In the genomic region with DNA sequence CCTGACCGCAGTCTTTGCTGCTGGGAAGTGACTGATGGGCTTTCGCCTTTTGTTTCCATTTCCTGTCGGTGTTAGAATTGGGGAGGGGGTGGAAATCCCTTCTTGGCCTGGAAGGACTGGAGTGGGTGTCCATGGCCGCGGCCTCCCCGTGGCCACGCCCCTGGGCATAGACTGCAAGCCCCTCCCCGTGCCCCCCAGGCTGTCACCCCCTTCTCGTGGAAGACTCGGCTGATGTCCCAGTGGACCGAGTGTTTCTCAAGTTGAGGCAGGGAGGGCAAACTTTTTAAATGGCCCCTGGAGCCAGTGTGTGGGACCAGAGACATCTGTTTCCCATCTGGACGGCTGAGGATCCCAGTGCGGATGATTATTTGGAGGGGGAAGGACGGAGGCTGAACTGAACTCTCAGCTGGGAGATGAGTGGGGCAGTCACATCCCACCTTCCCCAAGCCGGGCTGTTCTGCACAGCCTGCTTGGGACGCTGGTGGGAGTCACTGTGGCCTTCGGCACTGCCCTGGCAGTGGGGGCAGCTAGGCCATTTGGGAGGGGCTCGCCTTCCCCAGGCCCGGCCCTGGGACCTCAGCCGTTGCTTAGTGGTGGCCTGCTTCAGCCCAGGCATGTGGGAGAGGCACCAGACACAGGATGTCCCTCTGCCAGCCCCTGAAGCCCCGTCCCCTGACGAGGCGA, we compare ENCODE assay signal across 8 cellular contexts. TPM values are rescaled to one million over a fixed set of nuclear protein-coding genes. Genes with fewer than 3 reads are reported as not detected.
DNase-seq lines count a peak whose midpoint lies in the region; ATAC-seq and TF ChIP-seq lines count a peak whose summit lies in the region.

No MANE protein-coding gene starts in this region.

- TF ChIP-seq POLR2A in esophagus muscularis mucosa (IDR thresholded peaks at IDR 0.05; ENCODE audit: low read depth): no peak

- POLR2A ChIA-PET in RWPE1 (lab: Yijun Ruan, JAX; ENCODE audit: low non-redundant PET): interaction anchor here (1.8 kb wide), 1 partner anchor 8 kb away, joined by 8 read pairs; no protein-coding TSS in a partner anchor

- no peak overlapping the region for H2AFZ ChIP-seq in DND-41 (ENCODE audit: low read depth, low read length)
- no peak overlapping the region for H2AFZ ChIP-seq in neuron (ENCODE audit: low read depth, low read length)

- no peak for ATAC-seq in DND-41 (ENCODE audit: insufficient read depth, low read depth)
- no peak for ATAC-seq in GM21723 (IDR thresholded peaks at IDR 0.05; ENCODE audit: unreplicated experiment)

- no peaks in the 10 kb centered on the region for H3K27me3 ChIP-seq in DND-41 (ENCODE audit: insufficient read depth, low read length, poor library complexity)
- no peaks in the 10 kb centered on the region for H3K27me3 ChIP-seq in esophagus muscularis mucosa
- H3K27me3 ChIP-seq in neuron (ENCODE audit: insufficient read depth, low read length): no peaks in the 10 kb centered on the region

- H3K9me3 ChIP-seq in DND-41 (ENCODE audit: insufficient read depth, low read length, severe bottlenecking) (no peaks in the 10 kb centered on the region), esophagus muscularis mucosa (no peaks in the 10 kb centered on the region), neuron (ENCODE audit: low read length) (peaks cover 7% of the 10 kb centered on the region)

- H4K20me1 ChIP-seq in DND-41 (ENCODE audit: insufficient read depth, low read length): peaks cover 79% of the 10 kb centered on the region

- peaks cover 54% of the 10 kb centered on the region for H3K4me1 ChIP-seq in DND-41 (ENCODE audit: insufficient read depth, low read length)
- H3K4me1 ChIP-seq in esophagus muscularis mucosa: peaks cover 59 to 72% (median 62%) of the 10 kb centered on the region in 4 donors
- H3K4me1 ChIP-seq in neuron (ENCODE audit: insufficient read depth, low read length): peaks cover 6% of the 10 kb centered on the region

- intact Hi-C loops in esophagus muscularis mucosa (cut with DNase I): no loop called here

- H3K27ac ChIP-seq in DND-41 (ENCODE audit: low read length) (peak overlapping the region; percentile 78), RWPE1 (peak overlapping the region; percentile 99), esophagus muscularis mucosa (replicated peaks in 1 of 4) (peak overlapping the region; percentile 98 to 100 (median 100))

- H3K4me3 ChIP-seq in DND-41 (ENCODE audit: low read depth in 1 of 2, low read length in 2 of 2) (peak overlapping the region; percentile 91 to 98), esophagus muscularis mucosa (peak overlapping the region; percentile 89 to 100 (median 100)), neuron (ENCODE audit: low read length) (peak overlapping the region; percentile 94)

- TF ChIP-seq CTCF in DND-41 (IDR thresholded peaks at IDR 0.05; ENCODE audit: borderline replicate concordance, extremely low read depth, low read length, poor library complexity, severe bottlenecking) (no peak), RWPE1 (conservative IDR thresholded peaks at IDR 0.05; ENCODE audit: low read depth) (no peak), esophagus muscularis mucosa (IDR thresholded peaks at IDR 0.05) (no peak)

- 11% methylated on average over 21 of the region's 23 CpGs for WGBS in esophagus muscularis mucosa

- no peak for TF ChIP-seq EP300 in esophagus muscularis mucosa (IDR thresholded peaks at IDR 0.05)

- peaks cover 64% of the 10 kb centered on the region for H3K79me2 ChIP-seq in DND-41 (ENCODE audit: insufficient read depth, low read length)

- H3K36me3 ChIP-seq in DND-41 (ENCODE audit: insufficient read depth, low read length): peaks cover 40% of the 10 kb centered on the region
- no peaks in the 10 kb centered on the region for H3K36me3 ChIP-seq in esophagus muscularis mucosa
- H3K36me3 ChIP-seq in neuron (ENCODE audit: insufficient read depth, low read length): peaks cover 19% of the 10 kb centered on the region

- H3K4me2 ChIP-seq in DND-41 (ENCODE audit: insufficient read depth, low read length): peak overlapping the region; percentile 98

- no peak for DNase-seq in DND-41
- DNase-seq in RWPE1 (ENCODE audit: low spot score): no peak
- DNase-seq in esophagus muscularis mucosa (ENCODE audit: extremely low spot score): no peak
- DNase-seq in putamen (ENCODE audit: low spot score): no peak
- DNase-seq in NK-92 (lab: John Stamatoyannopoulos, UW; ENCODE audit: unreplicated experiment): no peak
- DNase-seq in kidney tubule cell (ENCODE audit: low spot score): no peak

- CTCF ChIA-PET in RWPE1 (lab: Yijun Ruan, JAX): no interaction called here

- peak overlapping the region; percentile 97 for H3K9ac ChIP-seq in DND-41 (ENCODE audit: low read depth, low read length)

RNA-seq across cellular contexts. Expression of a gene that starts 1.6 kb away (rescaled TPM):
- 100 to 1,000 TPM; 498 to 652 (median 582) TPM for total RNA-seq in esophagus muscularis mucosa

RNA-seq across cellular contexts. Expression of a gene that starts 21.9 kb away (rescaled TPM):
- total RNA-seq in esophagus muscularis mucosa: 10 to 100 TPM; 46.9 to 76.9 (median 70.6) TPM
